ENCODE assay signal across 14 cellular contexts in the genomic region with DNA sequence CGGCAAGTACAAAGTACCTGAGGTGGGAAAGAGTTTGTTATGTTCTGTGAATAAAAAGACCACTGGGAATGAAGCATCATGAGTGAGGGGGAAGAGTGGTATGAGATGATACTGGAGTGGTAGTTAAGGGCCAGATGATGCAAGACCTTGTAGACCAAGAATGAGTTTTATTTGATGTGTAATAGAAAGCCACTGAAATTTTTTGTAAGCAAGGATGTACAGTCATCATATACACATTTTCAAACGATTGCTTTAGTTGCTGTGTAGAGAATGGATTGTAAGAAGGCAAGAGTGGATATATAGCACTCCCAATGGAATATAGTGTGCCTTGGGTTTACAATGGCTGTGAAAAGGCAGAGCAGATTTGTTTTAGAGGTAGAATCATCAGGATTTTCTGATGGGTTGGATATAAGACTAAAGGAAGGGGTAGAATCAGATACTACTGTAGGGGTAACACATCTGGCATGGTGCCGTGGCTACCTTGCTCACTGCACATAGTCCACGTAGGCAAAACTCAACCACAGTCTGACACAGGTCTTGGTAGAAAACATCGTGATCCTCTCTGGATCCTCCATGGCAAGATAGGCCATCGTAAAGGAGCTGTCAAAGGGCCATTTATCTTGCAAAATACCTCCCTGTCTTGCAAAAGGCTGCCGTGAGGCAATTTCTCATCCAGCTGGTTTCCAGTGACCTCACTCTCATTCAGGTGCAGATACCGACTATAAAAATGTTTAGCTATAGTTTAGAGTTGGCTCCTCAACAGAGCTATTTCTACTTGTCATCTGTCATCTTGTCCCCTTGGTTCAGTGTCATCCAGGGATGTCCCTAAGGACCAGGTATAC. TPM values are rescaled to one million over a fixed set of nuclear protein-coding genes. Genes with fewer than 3 reads are reported as not detected.
DNase-seq lines count a peak whose midpoint lies in the region; ATAC-seq and TF ChIP-seq lines count a peak whose summit lies in the region.
"Had no signal": no experiment of that assay in that cellular context is flagged by ENCODE, and none has a peak within 500 bp of the region (broad histone marks: within the 10 kb centered on the region; RNA-seq: fewer than 3 reads in every experiment).

No MANE protein-coding gene starts in this region.

- peaks cover 4% of the 10 kb centered on the region for H3K79me2 ChIP-seq in hepatocyte

- H3K27me3 Mint-ChIP-seq in activated CD8-positive, alpha-beta memory T cell treated with anti-CD3 and anti-CD28 coated beads, Interleukin-2, amount 10 ng/mL, durations not matched to agents 7 days and 5 days, result no peaks in the 10 kb centered on the region
- H3K27me3 Mint-ChIP-seq: activated CD4-positive, alpha-beta T cell treated with anti-CD3 and anti-CD28 coated beads, Interleukin-2, amount 10 ng/mL, durations not matched to agents 24 days and 14 days had no signal

- ATAC-seq in activated CD8-positive, alpha-beta memory T cell treated with anti-CD3 and anti-CD28 coated beads, Interleukin-2, amount 10 ng/mL, durations not matched to agents 7 days and 5 days, result no peak
- ATAC-seq in stimulated activated effector memory CD8-positive, alpha-beta T cell treated with anti-CD3 and anti-CD28 coated beads, Interleukin-12 subunit alpha, Interleukin-12 subunit beta, amount 100 ng/mL, for 72 hours, result peak; percentile 83
- ATAC-seq in HG02678 (IDR thresholded peaks at IDR 0.05; ENCODE audit: unreplicated experiment), result no peak

- no peaks in the 10 kb centered on the region for H3K27me3 ChIP-seq in hepatocyte
- H3K27me3 ChIP-seq: neutrophil had no signal

- no peaks in the 10 kb centered on the region for H3K9me3 ChIP-seq in hepatocyte (ENCODE audit: low read depth)
- H3K9me3 ChIP-seq: neutrophil, thoracic aorta had no signal

- no peak for TF ChIP-seq CTCF in NB4 (IDR thresholded peaks at IDR 0.05; ENCODE audit: low read depth, low read length)
- TF ChIP-seq CTCF in choroid plexus epithelial cell (conservative IDR thresholded peaks at IDR 0.05; ENCODE audit: low read depth, low read length), result no peak
- TF ChIP-seq CTCF in hepatocyte (IDR thresholded peaks at IDR 0.05; ENCODE audit: poor library complexity), result no peak

- 80% methylated on average over 8 of the region's 8 CpGs for WGBS in hepatocyte (ENCODE audit: low lambda C conversion rate, missing lambda C conversion rate)

- DNase-seq in activated CD8-positive, alpha-beta memory T cell treated with anti-CD3 and anti-CD28 coated beads, Interleukin-2, amount 10 ng/mL, durations not matched to agents 7 days and 5 days, result no peak
- DNase-seq in activated CD8-positive, alpha-beta memory T cell treated with anti-CD3 and anti-CD28 coated beads, Interleukin-2, amount 50 U/mL, for 4 hours, result no peak
- DNase-seq in NB4 (ENCODE audit: low read depth) (peak; percentile 32), choroid plexus epithelial cell (ENCODE audit: low read depth) (peak; percentile 78), hepatocyte (ENCODE audit: low spot score) (no peak), NCI-H2029 (lab: John Stamatoyannopoulos, UW) (no peak)
- DNase-seq in stimulated activated effector memory CD8-positive, alpha-beta T cell treated with anti-CD3 and anti-CD28 coated beads, Interleukin-12 subunit alpha, Interleukin-12 subunit beta, amount 100 ng/mL, for 72 hours (ENCODE audit: low spot score in 2 of 2), result no peak
- DNase-seq: activated CD4-positive, alpha-beta T cell treated with anti-CD3 and anti-CD28 coated beads, Interleukin-2, amount 10 ng/mL, durations not matched to agents 24 days and 14 days; AML-193; NCI-H2107; stimulated activated CD4-positive, alpha-beta T cell treated with anti-CD3 and anti-CD28 coated beads, Interleukin-2, amount 100 ng/mL, for 24 hours had no signal

- H3K4me1 Mint-ChIP-seq in activated CD8-positive, alpha-beta memory T cell treated with anti-CD3 and anti-CD28 coated beads, Interleukin-2, amount 10 ng/mL, durations not matched to agents 7 days and 5 days, result peaks cover 53% of the 10 kb centered on the region
- peaks cover 48% of the 10 kb centered on the region for H3K4me1 Mint-ChIP-seq in stimulated activated effector memory CD8-positive, alpha-beta T cell treated with anti-CD3 and anti-CD28 coated beads, Interleukin-12 subunit alpha, Interleukin-12 subunit beta, amount 100 ng/mL, for 72 hours

- peaks cover 39% of the 10 kb centered on the region for H3K36me3 Mint-ChIP-seq in activated CD8-positive, alpha-beta memory T cell treated with anti-CD3 and anti-CD28 coated beads, Interleukin-2, amount 10 ng/mL, durations not matched to agents 7 days and 5 days
- H3K36me3 Mint-ChIP-seq in stimulated activated effector memory CD8-positive, alpha-beta T cell treated with anti-CD3 and anti-CD28 coated beads, Interleukin-12 subunit alpha, Interleukin-12 subunit beta, amount 100 ng/mL, for 72 hours, result peaks cover 35% of the 10 kb centered on the region

- no peak overlapping the region for H3K27ac ChIP-seq in hepatocyte
- H3K27ac ChIP-seq: neutrophil, thoracic aorta had no signal

- CTCF ChIA-PET in activated CD8-positive, alpha-beta memory T cell treated with anti-CD3 and anti-CD28 coated beads, Interleukin-2, amount 10 ng/mL, durations not matched to agents 7 days and 5 days (lab: Charles Lee), result interaction anchor here (1.1 to 2.6 kb wide), 5 partner anchors 10 to 494 kb away, joined by 3 to 6 read pairs (median 5); partner anchors contain the start of gene TIFA

- H4K20me1 ChIP-seq in hepatocyte (ENCODE audit: insufficient read depth, poor library complexity, severe bottlenecking), result no peaks in the 10 kb centered on the region

- peak overlapping the region; percentile 52 for H3K27ac Mint-ChIP-seq in activated CD8-positive, alpha-beta memory T cell treated with anti-CD3 and anti-CD28 coated beads, Interleukin-2, amount 10 ng/mL, durations not matched to agents 7 days and 5 days
- peak overlapping the region; percentile 77 for H3K27ac Mint-ChIP-seq in stimulated activated effector memory CD8-positive, alpha-beta T cell treated with anti-CD3 and anti-CD28 coated beads, Interleukin-12 subunit alpha, Interleukin-12 subunit beta, amount 100 ng/mL, for 72 hours

- H3K4me3 ChIP-seq in NB4 (ENCODE audit: low read depth, low read length) (no peak overlapping the region), choroid plexus epithelial cell (ENCODE audit: low read depth, low read length) (no peak overlapping the region), hepatocyte (no peak overlapping the region)
- H3K4me3 ChIP-seq: thoracic aorta had no signal

- H3K4me3 Mint-ChIP-seq in activated CD8-positive, alpha-beta memory T cell treated with anti-CD3 and anti-CD28 coated beads, Interleukin-2, amount 10 ng/mL, durations not matched to agents 7 days and 5 days, result no peak overlapping the region
- no peak overlapping the region for H3K4me3 Mint-ChIP-seq in stimulated activated effector memory CD8-positive, alpha-beta T cell treated with anti-CD3 and anti-CD28 coated beads, Interleukin-12 subunit alpha, Interleukin-12 subunit beta, amount 100 ng/mL, for 72 hours
- H3K4me3 Mint-ChIP-seq: activated CD4-positive, alpha-beta T cell treated with anti-CD3 and anti-CD28 coated beads, Interleukin-2, amount 10 ng/mL, durations not matched to agents 24 days and 14 days had no signal

- H3K4me1 ChIP-seq in hepatocyte (ENCODE audit: insufficient read depth), result no peaks in the 10 kb centered on the region

- H3K4me2 ChIP-seq in hepatocyte, result no peak overlapping the region

- TF ChIP-seq POLR2A in NB4 (IDR thresholded peaks at IDR 0.05; ENCODE audit: extremely low read depth, insufficient read length), result no peak

- no peaks in the 10 kb centered on the region for H3K9me2 ChIP-seq in hepatocyte (replicated peaks; ENCODE audit: insufficient read depth)

- no peaks in the 10 kb centered on the region for H3K36me3 ChIP-seq in hepatocyte (replicated peaks; ENCODE audit: insufficient read depth, low read depth)
- H3K36me3 ChIP-seq: thoracic aorta had no signal

- H3K9me3 Mint-ChIP-seq in activated CD8-positive, alpha-beta memory T cell treated with anti-CD3 and anti-CD28 coated beads, Interleukin-2, amount 10 ng/mL, durations not matched to agents 7 days and 5 days (ENCODE audit: low read depth), result no peaks in the 10 kb centered on the region
- no peaks in the 10 kb centered on the region for H3K9me3 Mint-ChIP-seq in stimulated activated effector memory CD8-positive, alpha-beta T cell treated with anti-CD3 and anti-CD28 coated beads, Interleukin-12 subunit alpha, Interleukin-12 subunit beta, amount 100 ng/mL, for 72 hours
- H3K9me3 Mint-ChIP-seq: activated CD4-positive, alpha-beta T cell treated with anti-CD3 and anti-CD28 coated beads, Interleukin-2, amount 10 ng/mL, durations not matched to agents 24 days and 14 days had no signal

- no peak overlapping the region for H2AFZ ChIP-seq in hepatocyte

RNA-seq across cellular contexts. Expression of gene TIFA, which starts 14.8 kb away (rescaled TPM):
- 10 to 100 TPM; 29.0 to 32.5 TPM for total RNA-seq in activated CD8-positive, alpha-beta memory T cell treated with anti-CD3 and anti-CD28 coated beads, Interleukin-2, amount 10 ng/mL, durations not matched to agents 7 days and 5 days
- total RNA-seq in hepatocyte, result 20.2 and 21.7 TPM in 2 replicates
- polyA plus RNA-seq in hepatocyte, result 16.5 and 18.3 TPM in 2 replicates

RNA-seq across cellular contexts. Expression of gene ALPK1, which starts 26.3 kb away (rescaled TPM):
- total RNA-seq in activated CD8-positive, alpha-beta memory T cell treated with anti-CD3 and anti-CD28 coated beads, Interleukin-2, amount 10 ng/mL, durations not matched to agents 7 days and 5 days, result 10 to 100 TPM in 1 of 2 experiments, 1 to 10 TPM in 1; 7.3 to 17.7 TPM
- 14.8 and 16.6 TPM in 2 replicates for total RNA-seq in hepatocyte
- polyA plus RNA-seq in hepatocyte, result 6.2 and 7.1 TPM in 2 replicates

RNA-seq across cellular contexts. Expression of gene AP1AR, which starts 39.3 kb away (rescaled TPM):
- total RNA-seq in activated CD8-positive, alpha-beta memory T cell treated with anti-CD3 and anti-CD28 coated beads, Interleukin-2, amount 10 ng/mL, durations not matched to agents 7 days and 5 days, result 10 to 100 TPM; 13.6 to 17.8 TPM
- 36.8 and 48.1 TPM in 2 replicates for total RNA-seq in hepatocyte
- 19.4 and 22.6 TPM in 2 replicates for polyA plus RNA-seq in hepatocyte

Comparison
In these comparisons a context has a peak if more than half of its experiments do, and no peak if none do; other contexts are left out.
1. DNase-seq: peak in NB4 (single experiment) and choroid plexus epithelial cell (single experiment); none in activated CD8-positive, alpha-beta memory T cell treated with anti-CD3 and anti-CD28 coated beads, Interleukin-2, amount 10 ng/mL, durations not matched to agents 7 days and 5 days (single experiment), activated CD8-positive, alpha-beta memory T cell treated with anti-CD3 and anti-CD28 coated beads, Interleukin-2, amount 50 U/mL, for 4 hours (single experiment), stimulated activated effector memory CD8-positive, alpha-beta T cell treated with anti-CD3 and anti-CD28 coated beads, Interleukin-12 subunit alpha, Interleukin-12 subunit beta, amount 100 ng/mL, for 72 hours (0 of 2), hepatocyte (single experiment) and NCI-H2029 (single experiment).